18 cellular contexts compared by ENCODE assay signal in the genomic region with DNA sequence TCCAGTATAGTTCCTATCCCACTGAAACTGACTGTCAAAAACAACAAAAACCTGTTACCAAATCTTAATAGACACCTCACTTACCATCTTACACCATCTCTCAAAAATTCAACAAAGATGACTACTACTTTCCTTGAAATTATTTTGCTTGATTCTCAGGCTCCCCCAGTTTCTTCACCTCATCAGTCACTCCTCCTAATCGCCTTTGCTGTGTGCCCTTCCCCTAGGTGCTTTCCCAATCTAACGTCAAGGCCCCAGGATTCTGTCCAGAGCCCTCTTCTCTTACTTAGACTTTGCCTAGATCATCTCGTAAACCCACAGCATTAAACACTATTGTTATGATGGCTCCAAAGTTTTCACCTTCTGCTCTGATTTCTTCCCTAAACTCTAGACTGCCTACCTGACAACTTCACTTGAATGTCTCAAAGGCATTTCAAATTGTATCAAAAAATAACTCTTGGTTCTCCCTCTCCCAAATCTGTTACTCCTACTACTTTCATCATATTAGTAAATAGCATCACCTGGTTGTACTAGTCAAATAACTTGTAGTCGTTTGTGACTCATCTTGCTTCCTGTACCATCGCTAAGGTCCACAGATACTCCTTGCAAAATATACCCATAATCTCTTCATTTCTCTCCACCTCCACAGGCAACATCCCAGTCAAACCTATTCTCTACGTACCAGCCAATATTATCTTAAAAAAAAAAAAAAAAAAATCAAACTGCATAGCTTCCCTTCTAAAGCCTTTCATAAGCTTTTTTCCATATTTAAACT. TPM values are rescaled to one million over a fixed set of nuclear protein-coding genes. Genes with fewer than 3 reads are reported as not detected.
DNase-seq lines count a peak whose midpoint lies in the region; ATAC-seq, FAIRE-seq and TF ChIP-seq lines count a peak whose summit lies in the region.
"Had no signal": no experiment of that assay in that cellular context is flagged by ENCODE, and none has a peak within 500 bp of the region (broad histone marks: within the 10 kb centered on the region; RNA-seq: fewer than 3 reads in every experiment).

No MANE protein-coding gene starts in this region.

- H3K4me3 Mint-ChIP-seq in activated T-cell treated with anti-CD3 and anti-CD28 coated beads, Interleukin-2, amount 50 U/mL, for 24 hours = no peak overlapping the region
- no peak overlapping the region for H3K4me3 Mint-ChIP-seq in T-helper 2 cell treated with Interferon-gamma antibody and Interleukin-4, amounts not matched to agents 5 μg/mL and 100 μg/mL, for 36 hours

- H3K27me3 ChIP-seq in BE2C = no peaks in the 10 kb centered on the region

- H3K27ac Mint-ChIP-seq in activated T-cell treated with anti-CD3 and anti-CD28 coated beads, Interleukin-2, amount 50 U/mL, for 24 hours = peak overlapping the region; percentile 83
- peak overlapping the region; percentile 29 for H3K27ac Mint-ChIP-seq in T-helper 2 cell treated with Interferon-gamma antibody and Interleukin-4, amounts not matched to agents 5 μg/mL and 100 μg/mL, for 36 hours

- no peaks in the 10 kb centered on the region for H3K4me1 ChIP-seq in BE2C

- peaks cover 8% of the 10 kb centered on the region for H3K9me3 Mint-ChIP-seq in activated T-cell treated with anti-CD3 and anti-CD28 coated beads, Interleukin-2, amount 50 U/mL, for 24 hours
- peaks cover 14% of the 10 kb centered on the region for H3K9me3 Mint-ChIP-seq in T-helper 2 cell treated with Interferon-gamma antibody and Interleukin-4, amounts not matched to agents 5 μg/mL and 100 μg/mL, for 36 hours

- peaks cover 49% of the 10 kb centered on the region for H3K4me1 Mint-ChIP-seq in activated T-cell treated with anti-CD3 and anti-CD28 coated beads, Interleukin-2, amount 50 U/mL, for 24 hours (ENCODE audit: low read depth)
- H3K4me1 Mint-ChIP-seq in T-helper 2 cell treated with Interferon-gamma antibody and Interleukin-4, amounts not matched to agents 5 μg/mL and 100 μg/mL, for 36 hours (ENCODE audit: low read depth) = peaks cover 41% of the 10 kb centered on the region

- no peaks in the 10 kb centered on the region for H3K27me3 Mint-ChIP-seq in activated T-cell treated with anti-CD3 and anti-CD28 coated beads, Interleukin-2, amount 50 U/mL, for 24 hours
- H3K27me3 Mint-ChIP-seq in T-helper 2 cell treated with Interferon-gamma antibody and Interleukin-4, amounts not matched to agents 5 μg/mL and 100 μg/mL, for 36 hours (ENCODE audit: low read depth) = no peaks in the 10 kb centered on the region

- H3K9me3 ChIP-seq in BE2C = no peaks in the 10 kb centered on the region

- TF ChIP-seq CTCF in omental fat pad (IDR thresholded peaks at IDR 0.05) (no peak), BE2C (IDR thresholded peaks at IDR 0.05; ENCODE audit: low read depth, low read length) (no peak)

- H3K36me3 Mint-ChIP-seq in activated T-cell treated with anti-CD3 and anti-CD28 coated beads, Interleukin-2, amount 50 U/mL, for 24 hours (ENCODE audit: low read depth) = peaks cover 52% of the 10 kb centered on the region
- peaks cover 47% of the 10 kb centered on the region for H3K36me3 Mint-ChIP-seq in T-helper 2 cell treated with Interferon-gamma antibody and Interleukin-4, amounts not matched to agents 5 μg/mL and 100 μg/mL, for 36 hours (ENCODE audit: low read depth)

- ATAC-seq in GM19351 (IDR thresholded peaks at IDR 0.05; ENCODE audit: unreplicated experiment) (peak; percentile 49), omental fat pad (ENCODE audit: low FRiP score) (peak; percentile 51), HG03025 (IDR thresholded peaks at IDR 0.05; ENCODE audit: low FRiP score, unreplicated experiment) (no peak)

- no peak for FAIRE-seq in HTR-8/SVneo (lab: Jason Lieb, UNC)

- no peak overlapping the region for H3K4me3 ChIP-seq in BE2C (ENCODE audit: low read depth, low read length)

- no peak for DNase-seq in activated T-cell treated with anti-CD3 and anti-CD28 coated beads, Interleukin-2, amount 50 U/mL, for 24 hours
- DNase-seq in activated T-cell treated with anti-CD3 and anti-CD28 coated beads, Interleukin-2, amount 50 U/mL, for 48 hours = no peak
- no peak for DNase-seq in T-helper 2 cell treated with Interferon-gamma antibody and Interleukin-4, amounts not matched to agents 5 μg/mL and 100 μg/mL, for 36 hours (ENCODE audit: low spot score)
- DNase-seq in omental fat pad (ENCODE audit: low spot score) (no peak), HTR-8/SVneo (ENCODE audit: insufficient read length, low spot score) (no peak), BE2C (no peak)
- DNase-seq: ACHN; activated CD4-positive, alpha-beta T cell treated with anti-CD3 and anti-CD28 coated beads for 4 hours; activated effector memory CD4-positive, alpha-beta T cell treated with anti-CD3 and anti-CD28 coated beads, Interleukin-2, amount 50 U/mL, for 16 hours; effector memory CD4-positive, alpha-beta T cell; GF-D8; GOT3; IMR-90; NCI-H1048; Right ventricle myocardium superior; substantia nigra had no signal

- no peaks in the 10 kb centered on the region for H3K36me3 ChIP-seq in BE2C

RNA-seq across cellular contexts. Expression of a gene that starts 18.0 kb away (rescaled TPM):
- total RNA-seq in omental fat pad = 1 to 10 TPM; 4.0 to 6.6 (median 4.7) TPM
- 10.3 TPM for polyA plus RNA-seq in BE2C (2012; ENCODE audit: insufficient read depth, insufficient read length, low read depth)
